ENCODE assay signal across 16 cellular contexts in the genomic region with DNA sequence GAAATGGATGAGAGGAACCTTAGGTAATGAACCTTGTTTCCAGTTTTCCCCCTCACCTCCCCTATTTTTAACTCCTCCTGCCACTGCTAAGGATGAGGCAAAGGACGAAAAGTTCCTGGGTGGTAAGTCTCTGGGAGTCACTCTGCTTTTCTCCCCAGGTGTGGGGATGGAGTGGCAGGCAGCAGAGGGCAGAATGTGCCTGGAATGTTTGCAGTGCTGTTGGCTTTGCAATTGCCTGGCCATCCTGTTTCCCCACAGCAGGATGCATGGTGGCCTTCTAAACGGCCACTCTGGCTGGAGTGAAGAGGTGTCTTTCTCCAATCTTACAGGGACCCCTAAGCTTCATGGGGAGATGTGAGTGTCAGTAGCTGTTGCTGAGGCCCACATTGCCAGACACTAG.
DNase-seq lines count a peak whose midpoint lies in the region; TF ChIP-seq lines count a peak whose summit lies in the region.
"Had no signal": no experiment of that assay in that cellular context is flagged by ENCODE, and none has a peak within 500 bp of the region (broad histone marks: within the 10 kb centered on the region; RNA-seq: fewer than 3 reads in every experiment).

No MANE protein-coding gene starts in this region.

- H3K36me3 ChIP-seq in right atrium auricular region, result no peaks in the 10 kb centered on the region

- intact Hi-C loops in cardiac septum (cut with DNase I), result no loop called here

- H3K4me3 ChIP-seq in right atrium auricular region (no peak overlapping the region), LNCaP clone FGC (ENCODE audit: low read depth, low read length) (no peak overlapping the region)

- H3K27ac Mint-ChIP-seq in osteocyte (ENCODE audit: unreplicated experiment), result no peak overlapping the region
- H3K27ac Mint-ChIP-seq: CD4-positive, alpha-beta memory T cell; IgD-negative memory B cell had no signal

- H3K27me3 ChIP-seq in right atrium auricular region, result no peaks in the 10 kb centered on the region

- no peak overlapping the region for H3K27ac ChIP-seq in right atrium auricular region
- H3K27ac ChIP-seq: C4-2B had no signal

- DNase-seq in right atrium auricular region (ENCODE audit: low spot score), result peak; percentile 34
- no peak for DNase-seq in cardiac septum (ENCODE audit: low spot score)
- DNase-seq in LNCaP clone FGC (ENCODE audit: low read depth), result no peak
- peak; percentile 48 for DNase-seq in islet precursor cell
- peak; percentile 19 for DNase-seq in osteocyte (ENCODE audit: extremely low spot score, unreplicated experiment)
- no peak for DNase-seq in kidney glomerular epithelial cell (lab: John Stamatoyannopoulos, UW)
- DNase-seq in cerebellar cortex (ENCODE audit: low spot score), result no peak
- DNase-seq in NCI-H1694 (lab: John Stamatoyannopoulos, UW), result no peak
- DNase-seq: 8988T; AML-193; CD4-positive, alpha-beta memory T cell; DMS153; DND-41; GF-D8 had no signal

- H3K9me3 Mint-ChIP-seq in osteocyte (ENCODE audit: unreplicated experiment), result no peaks in the 10 kb centered on the region

- H3K9me3 ChIP-seq in right atrium auricular region, result no peaks in the 10 kb centered on the region

- H3K4me3 Mint-ChIP-seq in osteocyte (ENCODE audit: unreplicated experiment), result no peak overlapping the region
- H3K4me3 Mint-ChIP-seq: CD4-positive, alpha-beta memory T cell; IgD-negative memory B cell had no signal

- H3K4me1 ChIP-seq in right atrium auricular region, result no peaks in the 10 kb centered on the region

- H3K27me3 Mint-ChIP-seq in osteocyte (ENCODE audit: unreplicated experiment), result peaks cover 4% of the 10 kb centered on the region
- H3K27me3 Mint-ChIP-seq: IgD-negative memory B cell had no signal

- no peaks in the 10 kb centered on the region for H3K36me3 Mint-ChIP-seq in osteocyte (ENCODE audit: unreplicated experiment)
- H3K36me3 Mint-ChIP-seq: CD4-positive, alpha-beta memory T cell; IgD-negative memory B cell had no signal

- TF ChIP-seq CTCF in right atrium auricular region (IDR thresholded peaks at IDR 0.05), result no peak
- 0 out of 2 replicates have a peak, but pooled peaks have one; percentile 10 for TF ChIP-seq CTCF in LNCaP clone FGC (IDR thresholded peaks at IDR 0.05; ENCODE audit: control insufficient read depth, extremely low read depth, insufficient read depth)
- TF ChIP-seq CTCF in osteocyte (IDR thresholded peaks at IDR 0.05), result no peak

- no peaks in the 10 kb centered on the region for H3K4me1 Mint-ChIP-seq in osteocyte (ENCODE audit: unreplicated experiment)

Comparison
In these comparisons a context has a peak if more than half of its experiments do, and no peak if none do; other contexts are left out.
1. DNase-seq: peak in right atrium auricular region (single experiment), islet precursor cell (single experiment) and osteocyte (single experiment); none in cardiac septum (single experiment), LNCaP clone FGC (single experiment), kidney glomerular epithelial cell (single experiment), cerebellar cortex (single experiment) and NCI-H1694 (single experiment).